Comparison of ENCODE assay signal across 9 cellular contexts in the genomic region with DNA sequence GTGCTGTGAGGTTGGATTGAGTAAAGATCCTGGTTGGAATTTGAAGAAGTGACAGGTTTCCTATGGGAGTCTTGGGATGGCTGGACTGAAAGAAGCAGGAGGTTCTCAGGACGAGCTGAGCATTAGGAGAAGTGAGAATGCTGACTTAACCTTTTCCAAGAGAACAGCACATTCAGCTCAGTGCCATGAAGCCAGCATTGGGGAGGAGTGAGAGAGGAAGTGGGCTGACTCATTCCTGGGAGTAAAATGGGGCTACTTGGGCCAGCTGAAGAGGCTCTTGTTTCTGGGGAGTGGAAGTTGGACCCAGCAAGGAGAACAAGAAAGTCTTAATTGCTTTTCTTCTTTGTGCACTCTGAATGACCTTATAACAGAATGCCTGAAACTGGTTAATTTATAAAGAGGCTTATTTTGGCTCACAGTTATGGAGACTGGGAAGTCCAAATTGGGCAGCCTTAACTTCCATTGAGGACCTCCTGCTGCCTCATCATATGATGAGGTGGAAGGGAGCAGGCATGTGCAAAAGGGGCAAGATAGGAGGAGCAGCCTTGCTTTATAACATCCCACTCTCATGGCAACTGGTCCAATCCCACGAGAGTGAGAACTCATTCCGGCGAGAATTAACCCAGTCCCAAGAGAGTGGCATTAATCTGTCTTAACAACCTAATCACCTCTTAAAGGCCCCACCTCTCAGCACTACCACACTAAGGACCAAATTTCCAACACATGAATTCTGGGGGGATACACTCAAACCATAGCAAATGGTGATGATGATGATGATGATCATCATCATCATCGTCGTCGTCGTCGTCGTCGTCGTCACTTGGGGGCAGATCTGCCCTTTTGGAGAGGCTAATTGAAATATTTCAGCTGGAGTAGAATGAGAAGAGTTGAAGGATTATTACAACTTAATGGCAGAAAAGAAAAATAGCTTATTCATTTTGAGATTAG. TPM values are rescaled to one million over a fixed set of nuclear protein-coding genes. Genes with fewer than 3 reads are reported as not detected.
DNase-seq lines count a peak whose midpoint lies in the region; TF ChIP-seq lines count a peak whose summit lies in the region.
"Had no signal": no experiment of that assay in that cellular context is flagged by ENCODE, and none has a peak within 500 bp of the region (broad histone marks: within the 10 kb centered on the region; RNA-seq: fewer than 3 reads in every experiment).

No MANE protein-coding gene starts in this region.

- no peak overlapping the region for H3K27ac ChIP-seq in osteoblast (ENCODE audit: low read depth, low read length)

- no peak overlapping the region for H3K27ac Mint-ChIP-seq in chondrocyte (ENCODE audit: unreplicated experiment)

- peaks cover 5% of the 10 kb centered on the region for H3K4me1 Mint-ChIP-seq in chondrocyte (ENCODE audit: low read depth)

- TF ChIP-seq CTCF in osteoblast (IDR thresholded peaks at IDR 0.05; ENCODE audit: extremely low read depth, low read depth, low read length) (no peak), chondrocyte (IDR thresholded peaks at IDR 0.05) (no peak)

- no peaks in the 10 kb centered on the region for H3K27me3 Mint-ChIP-seq in chondrocyte (ENCODE audit: low read depth)

- H3K9me3 ChIP-seq in osteoblast (ENCODE audit: low read depth, low read length), result no peaks in the 10 kb centered on the region

- no peak overlapping the region for H3K4me3 Mint-ChIP-seq in chondrocyte (ENCODE audit: unreplicated experiment)

- H4K20me1 ChIP-seq in osteoblast (ENCODE audit: insufficient read depth, low read length), result peaks cover 48% of the 10 kb centered on the region

- peaks cover 16% of the 10 kb centered on the region for H3K79me2 ChIP-seq in osteoblast (ENCODE audit: insufficient read depth, low read length)

- no peaks in the 10 kb centered on the region for H3K27me3 ChIP-seq in osteoblast (ENCODE audit: insufficient read depth, low read length)

- DNase-seq in ELR (ENCODE audit: low read depth), result peak; percentile 71
- peak; percentile 41 for DNase-seq in RKO (ENCODE audit: low spot score)
- peak; percentile 50 for DNase-seq in fibroblast of peridontal ligament (ENCODE audit: extremely low read depth)
- peak; percentile 80 for DNase-seq in osteoblast (ENCODE audit: insufficient read length, low spot score, missing footprints)
- DNase-seq in COR-L47 (lab: John Stamatoyannopoulos, UW), result no peak
- no peak for DNase-seq in NCI-H128 (lab: John Stamatoyannopoulos, UW; ENCODE audit: unreplicated experiment)
- no peak for DNase-seq in DMS53 treated with DMSO at 0.1 percent for 48 hours (lab: John Stamatoyannopoulos, UW; ENCODE audit: unreplicated experiment)
- DNase-seq in chondrocyte (ENCODE audit: low spot score), result no peak
- DNase-seq: GOT3 had no signal

- no peak overlapping the region for H3K4me2 ChIP-seq in osteoblast (ENCODE audit: insufficient read depth, low read length)

- peaks cover 49% of the 10 kb centered on the region for H3K36me3 Mint-ChIP-seq in chondrocyte (ENCODE audit: low read depth)

- peaks cover 6% of the 10 kb centered on the region for H3K4me1 ChIP-seq in osteoblast (ENCODE audit: insufficient read depth, low read length)

- no peak overlapping the region for H2AFZ ChIP-seq in osteoblast (ENCODE audit: low read length)

- no peak overlapping the region for H3K4me3 ChIP-seq in osteoblast (ENCODE audit: insufficient read depth, low read length)

- H3K36me3 ChIP-seq in osteoblast (ENCODE audit: insufficient read depth, low read length), result peaks cover 66% of the 10 kb centered on the region

- no peaks in the 10 kb centered on the region for H3K9me3 Mint-ChIP-seq in chondrocyte (ENCODE audit: low read depth)

RNA-seq across cellular contexts. Expression of gene DGUOK, which starts 26.1 kb away (rescaled TPM):
- 40.7 and 46.0 TPM in 2 replicates for total RNA-seq in osteoblast
- total RNA-seq in chondrocyte, result 58.1 to 60.8 TPM (median 58.9 TPM) in 3 replicates

RNA-seq across cellular contexts. Expression of gene TET3, which starts 31.9 kb away (rescaled TPM):
- total RNA-seq in osteoblast, result 4.7 and 8.0 TPM in 2 replicates
- total RNA-seq in chondrocyte, result 13.1 to 32.2 TPM (median 31.8 TPM) in 3 replicates

RNA-seq across cellular contexts. Expression of gene ACTG2, which starts 60.0 kb away (rescaled TPM):
- total RNA-seq in osteoblast, result 0.72 TPM in 1 of 2 replicates, not detected in the other
- total RNA-seq in chondrocyte, result 173 to 1,480 TPM (median 1,439 TPM) in 3 replicates

Comparison
In these comparisons a context has a peak if more than half of its experiments do, and no peak if none do; other contexts are left out.
1. DNase-seq: peak in ELR (single experiment), RKO (single experiment), fibroblast of peridontal ligament (single experiment) and osteoblast (single experiment); none in COR-L47 (single experiment), NCI-H128 (single experiment), DMS53 treated with DMSO at 0.1 percent for 48 hours (single experiment) and chondrocyte (single experiment).
2. RNA of gene ACTG2, which starts 60.0 kb away (total RNA-seq): 173 to 1,480 TPM in chondrocyte; 0.72 TPM in osteoblast; every median in the first group is over 100 times any median in the second.